Comparison of ENCODE assay signal across 8 cellular contexts in the genomic region with DNA sequence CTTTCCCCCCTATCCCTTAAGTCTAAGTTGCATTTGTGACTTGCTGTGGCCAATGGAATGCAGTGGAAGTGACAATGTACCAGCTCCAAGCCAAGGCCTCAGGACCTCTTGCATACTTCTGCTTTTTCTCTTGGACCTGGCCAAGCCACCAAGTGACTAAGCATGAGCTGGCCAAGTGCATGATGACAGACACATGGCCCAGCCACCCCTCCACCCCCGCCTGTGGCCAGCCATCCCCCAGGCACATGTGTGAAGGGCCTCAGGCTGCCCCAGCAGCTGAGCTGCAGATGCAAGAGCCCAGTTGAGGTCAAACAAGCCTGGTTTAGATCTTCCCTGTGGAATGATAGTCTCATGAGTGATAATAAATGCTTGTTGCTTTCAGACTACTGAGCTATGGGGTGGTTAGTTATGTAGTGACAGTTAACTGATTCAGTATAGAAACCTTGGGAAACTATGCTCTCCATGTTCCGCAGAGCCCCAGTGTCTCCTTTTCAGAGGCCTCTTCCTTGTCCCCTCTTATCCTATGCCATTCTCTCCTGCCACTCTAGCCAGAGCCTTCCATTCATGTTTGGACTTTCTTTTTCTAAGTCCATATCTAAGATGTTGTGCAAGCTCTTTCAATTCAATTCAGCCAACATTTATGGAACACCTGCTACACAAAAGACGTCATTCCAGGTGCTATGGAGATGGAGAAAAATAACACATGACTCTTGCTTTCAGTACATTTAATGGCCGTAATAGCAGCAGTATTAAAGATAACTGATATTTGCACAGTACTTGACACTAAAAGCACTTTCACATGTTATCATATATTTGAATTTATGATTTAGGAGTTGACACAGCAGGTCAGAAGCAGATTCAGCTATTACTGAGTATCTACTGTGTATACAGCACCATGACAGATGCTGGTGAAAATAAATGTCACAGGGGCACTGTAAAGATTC. TPM values are rescaled to one million over a fixed set of nuclear protein-coding genes. Genes with fewer than 3 reads are reported as not detected.
DNase-seq lines count a peak whose midpoint lies in the region; ATAC-seq, FAIRE-seq and TF ChIP-seq lines count a peak whose summit lies in the region.

No MANE protein-coding gene starts in this region.

- peaks cover 14% of the 10 kb centered on the region for H3K27me3 ChIP-seq in skeletal muscle satellite cell (ENCODE audit: control insufficient read depth, insufficient read depth, low read length)

- H3K36me3 ChIP-seq in skeletal muscle satellite cell (ENCODE audit: insufficient read depth, low read length) = no peaks in the 10 kb centered on the region

- no peak for FAIRE-seq in frontal cortex (lab: Jason Lieb, UNC)

- H3K9me3 ChIP-seq in skeletal muscle satellite cell (replicated peaks; ENCODE audit: low read length) = peaks cover 1% of the 10 kb centered on the region

- no peak overlapping the region for H3K9ac ChIP-seq in skeletal muscle satellite cell (ENCODE audit: low read depth, low read length)

- no peak for ATAC-seq in HG03097 (IDR thresholded peaks at IDR 0.05; ENCODE audit: low FRiP score, unreplicated experiment)

- H3K4me3 ChIP-seq in foreskin fibroblast (ENCODE audit: low read depth in 1 of 2, low read length in 2 of 2) = no peak overlapping the region
- H3K4me3 ChIP-seq in skeletal muscle satellite cell (ENCODE audit: low read length) = no peak overlapping the region

- no peak for TF ChIP-seq CTCF in foreskin fibroblast (IDR thresholded peaks at IDR 0.05; ENCODE audit: low read depth, low read length)

- peaks cover 30% of the 10 kb centered on the region for H3K4me1 ChIP-seq in skeletal muscle satellite cell (ENCODE audit: control insufficient read depth, insufficient read depth, low read length)

- H3K4me2 ChIP-seq in skeletal muscle satellite cell (ENCODE audit: low read length) = peak overlapping the region; percentile 33

- peak; percentile 12 for DNase-seq in activated T-cell treated with anti-CD3 and anti-CD28 coated beads for 48 hours (ENCODE audit: low read depth)
- no peak for DNase-seq in activated T-cell treated with anti-CD3 and anti-CD28 coated beads, Interleukin-2, amount 50 U/mL, for 1 hour
- DNase-seq in SHP77 treated with DMSO at 0.1 percent for 48 hours (lab: John Stamatoyannopoulos, UW) = peak; percentile 69
- DNase-seq in foreskin fibroblast = peak; percentile 100
- no peak for DNase-seq in COR-L47 (lab: John Stamatoyannopoulos, UW)
- DNase-seq in frontal cortex (ENCODE audit: low spot score in 2 of 2) = no peak

RNA-seq across cellular contexts. Expression of a gene that starts 55.5 kb away (rescaled TPM):
- 2.0 and 2.4 TPM in 2 replicates for total RNA-seq in skeletal muscle satellite cell (2012; rRNA removed)
- not detected for total RNA-seq in frontal cortex

Comparison
In these comparisons a context has a peak if more than half of its experiments do, and no peak if none do; other contexts are left out.
1. DNase-seq: peak in activated T-cell treated with anti-CD3 and anti-CD28 coated beads for 48 hours (single experiment), SHP77 treated with DMSO at 0.1 percent for 48 hours (single experiment) and foreskin fibroblast (2 of 2); none in activated T-cell treated with anti-CD3 and anti-CD28 coated beads, Interleukin-2, amount 50 U/mL, for 1 hour (single experiment), COR-L47 (single experiment) and frontal cortex (0 of 2).